In genomic region chr10:81018898-81019890, GRCh38 we compare ENCODE assay signal across 8 cellular contexts.
DNase-seq lines count a peak whose midpoint lies in the region; ATAC-seq, FAIRE-seq and TF ChIP-seq lines count a peak whose summit lies in the region.

No MANE protein-coding gene starts in this region.

- no peaks in the 10 kb centered on the region for H3K36me3 ChIP-seq in OCI-LY3 (replicated peaks; ENCODE audit: low read depth, low read length)
- no peaks in the 10 kb centered on the region for H3K36me3 ChIP-seq in endothelial cell of umbilical vein (ENCODE audit: control insufficient read depth in 2 of 2, extremely low read depth in 1 of 2, insufficient read depth in 2 of 2, low read length in 2 of 2)

- H3K4me2 ChIP-seq in OCI-LY3 (ENCODE audit: low read length) (peak overlapping the region; percentile 46), endothelial cell of umbilical vein (ENCODE audit: insufficient read depth, low read length) (peak overlapping the region; percentile 60)

- dilution Hi-C loops in endothelial cell of umbilical vein (cut with MboI; ENCODE audit: extremely low pct_ligation_motif_present, low sequenced_read_pairs), result no loop called here

- H3K9ac ChIP-seq in OCI-LY3 (ENCODE audit: low read length) (no peak overlapping the region), endothelial cell of umbilical vein (replicated peaks; ENCODE audit: extremely low read depth, insufficient read depth, low read length) (no peak overlapping the region)

- POLR2A ChIA-PET in endothelial cell of umbilical vein (lab: Charles Lee), result no interaction called here

- no peaks in the 10 kb centered on the region for H3K79me2 ChIP-seq in OCI-LY3 (ENCODE audit: low read length)
- no peaks in the 10 kb centered on the region for H3K79me2 ChIP-seq in endothelial cell of umbilical vein (ENCODE audit: control insufficient read depth, insufficient read depth, low read length)

- H4K20me1 ChIP-seq in OCI-LY3 (ENCODE audit: insufficient read depth, low read length) (no peaks in the 10 kb centered on the region), endothelial cell of umbilical vein (replicated peaks; ENCODE audit: control insufficient read depth, extremely low read depth, insufficient read depth, low read length) (no peaks in the 10 kb centered on the region)

- FAIRE-seq in endothelial cell of umbilical vein (lab: Jason Lieb, UNC), result no peak

- TF ChIP-seq CTCF in OCI-LY3 (IDR thresholded peaks at IDR 0.05; ENCODE audit: low read depth, low read length), result peak; percentile 63
- peak; percentile 68 to 77 for TF ChIP-seq CTCF in endothelial cell of umbilical vein (IDR thresholded peaks at IDR 0.05; ENCODE audit: extremely low read depth in 1 of 2, insufficient read depth in 1 of 2, low read depth in 1 of 2, low read length in 2 of 2)

- no peaks in the 10 kb centered on the region for H3K9me1 ChIP-seq in endothelial cell of umbilical vein (replicated peaks; ENCODE audit: control insufficient read depth, extremely low read depth, insufficient read depth, low read length)

- intact Hi-C loops in endothelial cell of umbilical vein (cut with micrococcal nuclease), result loop anchor here (1.0 to 2.0 kb wide), 3 partner anchors 320 to 575 kb away; no protein-coding TSS in a partner anchor

- H3K27me3 ChIP-seq in OCI-LY3 (ENCODE audit: low read depth, low read length) (peaks cover 6% of the 10 kb centered on the region; the same call in 1 of the 2 replicates), endothelial cell of umbilical vein (ENCODE audit: control insufficient read depth in 2 of 2, insufficient read depth in 2 of 2, low read length in 2 of 2) (no peaks in the 10 kb centered on the region)

- CTCF ChIA-PET in endothelial cell of umbilical vein (lab: Charles Lee), result interaction anchor here (1.0 to 1.9 kb wide), 10 partner anchors 11 to 636 kb away, joined by 3 to 21 read pairs (median 4); no protein-coding TSS in a partner anchor

- TF ChIP-seq POLR2A in endothelial cell of umbilical vein (IDR thresholded peaks at IDR 0.05; ENCODE audit: low read depth, low read length), result no peak

- H3K27ac ChIP-seq in OCI-LY3 (ENCODE audit: low read length), result no peak overlapping the region
- H3K27ac ChIP-seq in endothelial cell of umbilical vein (ENCODE audit: insufficient read depth, low read depth, low read length), result no peak overlapping the region

- H3K4me1 ChIP-seq in OCI-LY3 (ENCODE audit: low read length), result no peaks in the 10 kb centered on the region
- no peaks in the 10 kb centered on the region for H3K4me1 ChIP-seq in endothelial cell of umbilical vein (ENCODE audit: control insufficient read depth, extremely low read depth, insufficient read depth, low read length)

- peak; percentile 74 for ATAC-seq in GM19463 (IDR thresholded peaks at IDR 0.05; ENCODE audit: unreplicated experiment)
- peak; percentile 94 for ATAC-seq in HG03354 (IDR thresholded peaks at IDR 0.05; ENCODE audit: poor library complexity, severe bottlenecking, unreplicated experiment)

- peak; percentile 30 for DNase-seq in activated CD4-positive, alpha-beta T cell treated with anti-CD3 and anti-CD28 coated beads for 48 hours
- no peak for DNase-seq in activated CD4-positive, alpha-beta T cell treated with anti-CD3 and anti-CD28 coated beads, Interleukin-2, amount 50 U/mL, for 4 hours
- DNase-seq in endothelial cell of umbilical vein (ENCODE audit: low read depth, low spot score) (peak; percentile 53), occipital lobe (lab: John Stamatoyannopoulos, UW) (peak; percentile 21), NCI-H2107 treated with DMSO at 0.1 percent for 48 hours (lab: John Stamatoyannopoulos, UW; ENCODE audit: unreplicated experiment) (no peak)

- H3K9me3 ChIP-seq in OCI-LY3 (ENCODE audit: insufficient read depth, low read length) (no peaks in the 10 kb centered on the region), endothelial cell of umbilical vein (replicated peaks; ENCODE audit: control insufficient read depth, insufficient read depth, low read length) (no peaks in the 10 kb centered on the region)

- H2AFZ ChIP-seq in OCI-LY3 (ENCODE audit: low read depth, low read length), result no peak overlapping the region; the same call in 1 of the 2 replicates
- H2AFZ ChIP-seq in endothelial cell of umbilical vein (ENCODE audit: low read depth, low read length), result peak overlapping the region; percentile 1

- no TSS peak for BruUV-seq in endothelial cell of umbilical vein (replicated peaks; lab: Mats Ljungman, UMichigan)

- H3K4me3 ChIP-seq in OCI-LY3 (ENCODE audit: low read length) (no peak overlapping the region), endothelial cell of umbilical vein (replicated peaks in 1 of 3; ENCODE audit: insufficient read depth in 1 of 3, low read depth in 1 of 3, low read length in 3 of 3) (no peak overlapping the region)

TF ChIP-seq in endothelial cell of umbilical vein, 7 proteins besides CTCF, POLR2A, EP300 and RAD21:
- no peak for TF ChIP-seq FOS (IDR thresholded peaks at IDR 0.05; ENCODE audit: borderline replicate concordance, insufficient read depth, low read length)
TF ChIP-seq in endothelial cell of umbilical vein: peak in this region for 0.

Comparison
In these comparisons a context has a peak if more than half of its experiments do, and no peak if none do; other contexts are left out.
1. DNase-seq: peak in activated CD4-positive, alpha-beta T cell treated with anti-CD3 and anti-CD28 coated beads for 48 hours (single experiment), endothelial cell of umbilical vein (single experiment) and occipital lobe (single experiment); none in activated CD4-positive, alpha-beta T cell treated with anti-CD3 and anti-CD28 coated beads, Interleukin-2, amount 50 U/mL, for 4 hours (0 of 2) and NCI-H2107 treated with DMSO at 0.1 percent for 48 hours (single experiment).